Comparison of ENCODE assay signal across 20 cellular contexts in genomic region chr11:125939081-125939521, GRCh38. TPM values are rescaled to one million over a fixed set of nuclear protein-coding genes. Genes with fewer than 3 reads are reported as not detected.
DNase-seq lines count a peak whose midpoint lies in the region; ATAC-seq, FAIRE-seq and TF ChIP-seq lines count a peak whose summit lies in the region.
"Had no signal": no experiment of that assay in that cellular context is flagged by ENCODE, and none has a peak within 500 bp of the region (broad histone marks: within the 10 kb centered on the region; RNA-seq: fewer than 3 reads in every experiment).

No MANE protein-coding gene starts in this region.

- no peak overlapping the region for H4K5ac ChIP-seq in H1 (ENCODE audit: insufficient read length, low read depth, low read length)

- H3K9me3 Mint-ChIP-seq in activated CD8-positive, alpha-beta T cell treated with anti-CD3 and anti-CD28 coated beads, Interleukin-2, amount 10 ng/mL, durations not matched to agents 7 days and 5 days (ENCODE audit: insufficient read depth): peaks cover 4% of the 10 kb centered on the region
- H3K9me3 Mint-ChIP-seq in activated CD8-positive, alpha-beta T cell treated with anti-CD3 and anti-CD28 coated beads for 36 hours: no peaks in the 10 kb centered on the region
- H3K9me3 Mint-ChIP-seq: activated CD4-positive, alpha-beta memory T cell treated with anti-CD3 and anti-CD28 coated beads, Interleukin-2, amount 10 ng/mL, durations not matched to agents 7 days and 5 days; CD8-positive, alpha-beta memory T cell; effector memory CD8-positive, alpha-beta T cell had no signal

- H4K91ac ChIP-seq in H1 (replicated peaks; ENCODE audit: insufficient read length, low read length): peak overlapping the region; percentile 9

- H3K27ac ChIP-seq in H1 (ENCODE audit: low read depth, low read length): no peak overlapping the region
- no peak overlapping the region for H3K27ac ChIP-seq in upper lobe of right lung
- H3K27ac ChIP-seq in ovary: no peak overlapping the region
- H3K27ac ChIP-seq: HL-60 had no signal

- no peak overlapping the region for H3K4me2 ChIP-seq in H1 (ENCODE audit: insufficient read depth in 1 of 2, low read depth in 2 of 2, low read length in 2 of 2)

- H4K20me1 ChIP-seq in H1 (replicated peaks in 1 of 2; ENCODE audit: control insufficient read depth in 1 of 2, insufficient read depth in 2 of 2, low read length in 2 of 2): no peaks in the 10 kb centered on the region

- H3K56ac ChIP-seq in H1 (replicated peaks; ENCODE audit: insufficient read length, low read depth, low read length): no peak overlapping the region

- H3K4ac ChIP-seq in H1 (replicated peaks; ENCODE audit: insufficient read length, low read depth, low read length): no peak overlapping the region

- no peaks in the 10 kb centered on the region for H3K79me2 ChIP-seq in H1 (ENCODE audit: control insufficient read depth in 1 of 2, insufficient read depth in 2 of 2, low read length in 2 of 2)

- no peak for ATAC-seq in activated CD8-positive, alpha-beta T cell treated with anti-CD3 and anti-CD28 coated beads, Interleukin-2, amount 10 ng/mL, durations not matched to agents 7 days and 5 days
- ATAC-seq in activated CD8-positive, alpha-beta T cell treated with anti-CD3 and anti-CD28 coated beads for 36 hours: no peak
- ATAC-seq in upper lobe of right lung (no peak), T-helper 17 cell (no peak), GM18868 (IDR thresholded peaks at IDR 0.05; ENCODE audit: unreplicated experiment) (no peak)
- ATAC-seq: effector memory CD8-positive, alpha-beta T cell; left colon had no signal

- intact Hi-C loops in activated CD8-positive, alpha-beta T cell treated with anti-CD3 and anti-CD28 coated beads for 36 hours (cut with micrococcal nuclease): no loop called here
- intact Hi-C loops in upper lobe of right lung (cut with DNase I) (no loop called here), ovary (cut with DNase I) (no loop called here)

- no peak overlapping the region for H2BK120ac ChIP-seq in H1 (replicated peaks; ENCODE audit: low read depth, low read length)

- H3K27me3 Mint-ChIP-seq in activated CD8-positive, alpha-beta T cell treated with anti-CD3 and anti-CD28 coated beads, Interleukin-2, amount 10 ng/mL, durations not matched to agents 7 days and 5 days (ENCODE audit: low read depth): peaks cover 8% of the 10 kb centered on the region
- H3K27me3 Mint-ChIP-seq in activated CD8-positive, alpha-beta T cell treated with anti-CD3 and anti-CD28 coated beads for 36 hours: no peaks in the 10 kb centered on the region
- peaks cover 12% of the 10 kb centered on the region for H3K27me3 Mint-ChIP-seq in T-helper 17 cell
- H3K27me3 Mint-ChIP-seq: activated CD4-positive, alpha-beta memory T cell treated with anti-CD3 and anti-CD28 coated beads, Interleukin-2, amount 10 ng/mL, durations not matched to agents 7 days and 5 days; CD8-positive, alpha-beta memory T cell had no signal

- DNase-seq in activated CD8-positive, alpha-beta T cell treated with anti-CD3 and anti-CD28 coated beads, Interleukin-2, amount 10 ng/mL, durations not matched to agents 7 days and 5 days: no peak
- DNase-seq in activated CD8-positive, alpha-beta T cell treated with anti-CD3 and anti-CD28 coated beads for 36 hours: no peak
- DNase-seq in H1 (ENCODE audit: low read depth in 1 of 2, low spot score in 2 of 2): peak in 1 of 2 experiments; percentile 42
- DNase-seq in mesenteric fat pad (ENCODE audit: low spot score): peak; percentile 73
- DNase-seq in upper lobe of right lung: peak; percentile 17
- no peak for DNase-seq in ovary
- no peak for DNase-seq in T-helper 17 cell
- DNase-seq: ACHN; activated CD4-positive, alpha-beta memory T cell treated with anti-CD3 and anti-CD28 coated beads, Interleukin-2, amount 10 ng/mL, durations not matched to agents 7 days and 5 days; CD8-positive, alpha-beta memory T cell; central memory CD4-positive, alpha-beta T cell; effector memory CD8-positive, alpha-beta T cell; EL; left colon; stimulated activated CD4-positive, alpha-beta T cell treated with anti-CD3 and anti-CD28 coated beads, Interleukin-15, amount 100 ng/mL, for 24 hours had no signal

- H3K4me1 ChIP-seq in H1 (replicated peaks in 1 of 4; ENCODE audit: control insufficient read depth in 3 of 4, insufficient read depth in 4 of 4, low read length in 3 of 4) (peaks cover 7 to 11% (median 9%) of the 10 kb centered on the region in 4 experiments), upper lobe of right lung (no peaks in the 10 kb centered on the region), ovary (ENCODE audit: insufficient read depth) (peaks cover 4% of the 10 kb centered on the region)

- H2AFZ ChIP-seq in H1 (ENCODE audit: low read length): no peak overlapping the region

- no peak overlapping the region for H2BK5ac ChIP-seq in H1 (ENCODE audit: low read depth, low read length)

- H3K4me1 Mint-ChIP-seq in activated CD8-positive, alpha-beta T cell treated with anti-CD3 and anti-CD28 coated beads, Interleukin-2, amount 10 ng/mL, durations not matched to agents 7 days and 5 days (ENCODE audit: low read depth): peaks cover 15% of the 10 kb centered on the region
- peaks cover 7% of the 10 kb centered on the region for H3K4me1 Mint-ChIP-seq in activated CD8-positive, alpha-beta T cell treated with anti-CD3 and anti-CD28 coated beads for 36 hours (ENCODE audit: low read depth)
- peaks cover 17% of the 10 kb centered on the region for H3K4me1 Mint-ChIP-seq in T-helper 17 cell

- no peaks in the 10 kb centered on the region for H3K23me2 ChIP-seq in H1 (ENCODE audit: low read depth, low read length)

- H3K9me3 ChIP-seq in H1 (ENCODE audit: insufficient read depth in 2 of 2, low read depth in 1 of 2, low read length in 1 of 2) (no peaks in the 10 kb centered on the region), upper lobe of right lung (no peaks in the 10 kb centered on the region), ovary (no peaks in the 10 kb centered on the region), T-helper 17 cell (ENCODE audit: control insufficient read depth, low read length, poor library complexity, severe bottlenecking) (no peaks in the 10 kb centered on the region)

- no peak overlapping the region for H3K4me3 Mint-ChIP-seq in activated CD8-positive, alpha-beta T cell treated with anti-CD3 and anti-CD28 coated beads, Interleukin-2, amount 10 ng/mL, durations not matched to agents 7 days and 5 days
- no peak overlapping the region for H3K4me3 Mint-ChIP-seq in activated CD8-positive, alpha-beta T cell treated with anti-CD3 and anti-CD28 coated beads for 36 hours
- no peak overlapping the region for H3K4me3 Mint-ChIP-seq in T-helper 17 cell
- H3K4me3 Mint-ChIP-seq: activated CD4-positive, alpha-beta memory T cell treated with anti-CD3 and anti-CD28 coated beads, Interleukin-2, amount 10 ng/mL, durations not matched to agents 7 days and 5 days; CD8-positive, alpha-beta memory T cell; effector memory CD8-positive, alpha-beta T cell had no signal

- no peaks in the 10 kb centered on the region for H3K36me3 ChIP-seq in H1 (ENCODE audit: control insufficient read depth in 2 of 4, insufficient read depth in 4 of 4, low read length in 3 of 4)
- no peaks in the 10 kb centered on the region for H3K36me3 ChIP-seq in upper lobe of right lung
- no peaks in the 10 kb centered on the region for H3K36me3 ChIP-seq in ovary

- H2BK15ac ChIP-seq in H1 (ENCODE audit: low read length): no peak overlapping the region

- no peak overlapping the region for H3K14ac ChIP-seq in H1 (ENCODE audit: insufficient read length)

- CTCF ChIA-PET in activated CD8-positive, alpha-beta T cell treated with anti-CD3 and anti-CD28 coated beads, Interleukin-2, amount 10 ng/mL, durations not matched to agents 7 days and 5 days (lab: Charles Lee): interaction anchor here (1.4 to 2.4 kb wide), 2 partner anchors 11 to 255 kb away, joined by 3 to 16 read pairs; no protein-coding TSS in a partner anchor
- CTCF ChIA-PET in activated CD8-positive, alpha-beta T cell treated with anti-CD3 and anti-CD28 coated beads for 36 hours (lab: Charles Lee): interaction anchor here (1.3 to 2.9 kb wide), 2 partner anchors 16 to 255 kb away, joined by 5 to 14 read pairs; no protein-coding TSS in a partner anchor
- CTCF ChIA-PET in H1 (lab: Charles Lee; ENCODE audit: partially characterized antibody): interaction anchor here (0.6 to 8.2 kb wide), 12 partner anchors 9 to 254 kb away, joined by 3 to 76 read pairs (median 6); no protein-coding TSS in a partner anchor

- no peak overlapping the region for H3K18ac ChIP-seq in H1 (ENCODE audit: extremely low read depth, low read length)

- no peak overlapping the region for H2BK20ac ChIP-seq in H1 (ENCODE audit: low read length)

- TF ChIP-seq CTCF in activated CD8-positive, alpha-beta T cell treated with anti-CD3 and anti-CD28 coated beads for 36 hours (IDR thresholded peaks at IDR 0.05): no peak
- no peak for TF ChIP-seq CTCF in H1 (IDR thresholded peaks at IDR 0.05; ENCODE audit: control extremely low read depth in 1 of 3, insufficient read depth in 1 of 3, low read depth in 1 of 3, low read length in 3 of 3)
- no peak for TF ChIP-seq CTCF in upper lobe of right lung (IDR thresholded peaks at IDR 0.05)
- no peak for TF ChIP-seq CTCF in ovary (IDR thresholded peaks at IDR 0.05)

- H3K36me3 Mint-ChIP-seq in activated CD8-positive, alpha-beta T cell treated with anti-CD3 and anti-CD28 coated beads, Interleukin-2, amount 10 ng/mL, durations not matched to agents 7 days and 5 days (ENCODE audit: low read depth): peaks cover 3% of the 10 kb centered on the region
- H3K36me3 Mint-ChIP-seq in activated CD8-positive, alpha-beta T cell treated with anti-CD3 and anti-CD28 coated beads for 36 hours (ENCODE audit: low read depth): no peaks in the 10 kb centered on the region
- H3K36me3 Mint-ChIP-seq in T-helper 17 cell (ENCODE audit: low read depth): no peaks in the 10 kb centered on the region
- H3K36me3 Mint-ChIP-seq: CD8-positive, alpha-beta memory T cell had no signal

- H3K23ac ChIP-seq in H1 (ENCODE audit: insufficient read length): no peak overlapping the region

- FAIRE-seq in H1 (lab: Jason Lieb, UNC): no peak
- FAIRE-seq: K562 had no signal

- no peaks in the 10 kb centered on the region for H3K27me3 ChIP-seq in H1 (replicated peaks in 1 of 4; ENCODE audit: control insufficient read depth in 3 of 4, extremely low read depth in 1 of 4, insufficient read depth in 3 of 4, low read length in 3 of 4)
- H3K27me3 ChIP-seq in upper lobe of right lung: no peaks in the 10 kb centered on the region
- no peaks in the 10 kb centered on the region for H3K27me3 ChIP-seq in ovary

- no peaks in the 10 kb centered on the region for H3K79me1 ChIP-seq in H1 (ENCODE audit: low read depth, low read length)

- 67% methylated on average over 4 of the region's 4 CpGs; no CpG with 5 or more reads in 1 of the 2 experiments for WGBS in H1 (ENCODE audit: extremely low coverage in 1 of 2, insufficient coverage in 1 of 2, insufficient read length in 1 of 2, insufficient replicate concordance in 2 of 2, low coverage in 1 of 2, low lambda C conversion rate in 2 of 2, missing lambda C conversion rate in 1 of 2), 2 experiments
- 25 to 32% (median 31%) methylated on average over 4 of the region's 4 CpGs for WGBS in ovary, 3 donors

- no peak overlapping the region for H3K9ac ChIP-seq in H1 (replicated peaks in 1 of 4; ENCODE audit: extremely low read depth in 1 of 4, low read depth in 3 of 4, low read length in 3 of 4)

- H3K27ac Mint-ChIP-seq in activated CD8-positive, alpha-beta T cell treated with anti-CD3 and anti-CD28 coated beads, Interleukin-2, amount 10 ng/mL, durations not matched to agents 7 days and 5 days: peak overlapping the region; percentile 49
- no peak overlapping the region for H3K27ac Mint-ChIP-seq in activated CD8-positive, alpha-beta T cell treated with anti-CD3 and anti-CD28 coated beads for 36 hours
- H3K27ac Mint-ChIP-seq in T-helper 17 cell: no peak overlapping the region
- H3K27ac Mint-ChIP-seq: activated CD4-positive, alpha-beta memory T cell treated with anti-CD3 and anti-CD28 coated beads, Interleukin-2, amount 10 ng/mL, durations not matched to agents 7 days and 5 days; CD8-positive, alpha-beta memory T cell; effector memory CD8-positive, alpha-beta T cell; progenitor cell of endocrine pancreas had no signal

- no peak for TF ChIP-seq EP300 in H1 (IDR thresholded peaks at IDR 0.05; ENCODE audit: borderline replicate concordance in 1 of 2, low read depth in 2 of 2, low read length in 2 of 2)
- TF ChIP-seq EP300 in ovary (IDR thresholded peaks at IDR 0.05): no peak

- no peak overlapping the region for H2AK5ac ChIP-seq in H1 (ENCODE audit: low read depth, low read length)

- POLR2A ChIA-PET in activated CD8-positive, alpha-beta T cell treated with anti-CD3 and anti-CD28 coated beads, Interleukin-2, amount 10 ng/mL, durations not matched to agents 7 days and 5 days (lab: Charles Lee): no interaction called here
- POLR2A ChIA-PET in activated CD8-positive, alpha-beta T cell treated with anti-CD3 and anti-CD28 coated beads for 36 hours (lab: Charles Lee): no interaction called here
- POLR2A ChIA-PET in H1 (lab: Charles Lee; ENCODE audit: partially characterized antibody): interaction anchor here (0.9 to 1.1 kb wide), 2 partner anchors 10 to 46 kb away, joined by 3 read pairs; no protein-coding TSS in a partner anchor

- H2BK12ac ChIP-seq in H1 (ENCODE audit: low read depth, low read length): 0 out of 2 replicates have a peak overlapping the region, but pooled peaks have one; percentile 60

- TF ChIP-seq POLR2A in H1 (IDR thresholded peaks at IDR 0.05; ENCODE audit: control extremely low read depth in 1 of 2, low read depth in 2 of 2, low read length in 2 of 2): no peak
- no peak for TF ChIP-seq POLR2A in ovary (IDR thresholded peaks at IDR 0.05)

- H3K4me3 ChIP-seq in H1 (ENCODE audit: extremely low read depth in 1 of 4, insufficient read depth in 2 of 4, low read depth in 3 of 4, low read length in 4 of 4) (no peak overlapping the region), upper lobe of right lung (no peak overlapping the region), ovary (no peak overlapping the region)
- H3K4me3 ChIP-seq: K562 had no signal

- no peak overlapping the region for H4K8ac ChIP-seq in H1 (ENCODE audit: extremely low read depth, insufficient read depth, low read length)

- TF ChIP-seq RAD21 in H1 (IDR thresholded peaks at IDR 0.05 in 1 of 2, conservative IDR thresholded peaks at IDR 0.05 in 1 of 2; ENCODE audit: low read depth in 2 of 2, low read length in 2 of 2): no peak

RNA-seq across cellular contexts. Expression of gene VSIG10L2, which starts 6.7 kb away (rescaled TPM):
- not detected for total RNA-seq in activated CD8-positive, alpha-beta T cell treated with anti-CD3 and anti-CD28 coated beads, Interleukin-2, amount 10 ng/mL, durations not matched to agents 7 days and 5 days
- total RNA-seq in activated CD8-positive, alpha-beta T cell treated with anti-CD3 and anti-CD28 coated beads for 36 hours: not detected
- not detected in 2 replicates for total RNA-seq in H1 (2021; fragmentation: NEBNext Ultra II Directional; extraction: Animal tissue kit (Norgen Biotek cat#: 25700))
- polyA plus RNA-seq in H1 (2011; rRNA removed) (not detected in 2 replicates), ovary (under 1 TPM; 0.25 to 0.40 TPM)
- not detected for polyA plus RNA-seq in H1 (2011; cell fraction: cytosol; rRNA removed)
- polyA plus RNA-seq in H1 (2011; cell fraction: nucleus; rRNA removed): not detected
- polyA plus RNA-seq in H1 (2012, experiment 1 of 2): not detected in 4 replicates
- polyA plus RNA-seq in H1 (2012, experiment 2 of 2): not detected
- polyA plus RNA-seq in H1 (2013, experiment 1 of 2): not detected
- not detected for polyA plus RNA-seq in H1 (2013, experiment 2 of 2)
- not detected in 2 replicates for polyA minus RNA-seq in H1 (2011; rRNA and poly(A)+ RNA removed)
- not detected for polyA minus RNA-seq in H1 (2011; cell fraction: cytosol; rRNA and poly(A)+ RNA removed)
- polyA minus RNA-seq in H1 (2011; cell fraction: nucleus; rRNA and poly(A)+ RNA removed): not detected
- total RNA-seq in mesenteric fat pad (not detected), upper lobe of right lung (not detected), ovary (1 to 10 TPM in 3 of 7 donors, under 1 TPM in 4; 0.08 to 3.3 (median 0.97) TPM), T-helper 17 cell (not detected)
- total RNA-seq: activated CD4-positive, alpha-beta memory T cell treated with anti-CD3 and anti-CD28 coated beads, Interleukin-2, amount 10 ng/mL, durations not matched to agents 7 days and 5 days; CD8-positive, alpha-beta memory T cell; K562; left colon; progenitor cell of endocrine pancreas had no signal
- polyA plus RNA-seq: CD8-positive, alpha-beta memory T cell; K562 had no signal

RNA-seq across cellular contexts. Expression of gene DDX25, which starts 34.8 kb away (rescaled TPM):
- total RNA-seq in activated CD8-positive, alpha-beta T cell treated with anti-CD3 and anti-CD28 coated beads, Interleukin-2, amount 10 ng/mL, durations not matched to agents 7 days and 5 days: not detected
- under 1 TPM; 0.43 to 0.54 TPM for total RNA-seq in activated CD8-positive, alpha-beta T cell treated with anti-CD3 and anti-CD28 coated beads for 36 hours
- total RNA-seq in H1 (2021; fragmentation: NEBNext Ultra II Directional; extraction: Animal tissue kit (Norgen Biotek cat#: 25700)): 16.3 and 17.9 TPM in 2 replicates
- polyA plus RNA-seq in H1 (2011; rRNA removed) (12.4 and 17.6 TPM in 2 replicates), ovary (under 1 TPM; 0.51 to 0.88 TPM)
- 20.1 TPM for polyA plus RNA-seq in H1 (2011; cell fraction: cytosol; rRNA removed)
- polyA plus RNA-seq in H1 (2011; cell fraction: nucleus; rRNA removed): 12.2 TPM
- polyA plus RNA-seq in H1 (2012, experiment 1 of 2): 11.4 to 17.1 TPM (median 16.1 TPM) in 4 replicates
- polyA plus RNA-seq in H1 (2012, experiment 2 of 2): 5.5 TPM
- polyA plus RNA-seq in H1 (2013, experiment 1 of 2): 16.5 TPM
- polyA plus RNA-seq in H1 (2013, experiment 2 of 2): 15.8 TPM
- 15.6 and 22.2 TPM in 2 replicates for polyA minus RNA-seq in H1 (2011; rRNA and poly(A)+ RNA removed)
- 6.5 TPM for polyA minus RNA-seq in H1 (2011; cell fraction: cytosol; rRNA and poly(A)+ RNA removed)
- polyA minus RNA-seq in H1 (2011; cell fraction: nucleus; rRNA and poly(A)+ RNA removed): 9.1 TPM
- total RNA-seq in mesenteric fat pad (not detected), upper lobe of right lung (0.46 TPM), ovary (under 1 TPM in 6 of 7 donors, not detected in 1; 0.23 to 0.92 (median 0.56) TPM), T-helper 17 cell (not detected)
- total RNA-seq: activated CD4-positive, alpha-beta memory T cell treated with anti-CD3 and anti-CD28 coated beads, Interleukin-2, amount 10 ng/mL, durations not matched to agents 7 days and 5 days; K562; NCI-H460 had no signal
- polyA plus RNA-seq: CD8-positive, alpha-beta memory T cell; K562 had no signal

RNA-seq across cellular contexts. Expression of gene PUS3, which starts 36.1 kb away (rescaled TPM):
- total RNA-seq in activated CD8-positive, alpha-beta T cell treated with anti-CD3 and anti-CD28 coated beads, Interleukin-2, amount 10 ng/mL, durations not matched to agents 7 days and 5 days: 10 to 100 TPM; 11.9 to 16.0 TPM
- 10 to 100 TPM; 15.4 to 15.5 TPM for total RNA-seq in activated CD8-positive, alpha-beta T cell treated with anti-CD3 and anti-CD28 coated beads for 36 hours
- total RNA-seq in H1 (2021; fragmentation: NEBNext Ultra II Directional; extraction: Animal tissue kit (Norgen Biotek cat#: 25700)): 20.0 and 22.6 TPM in 2 replicates
- polyA plus RNA-seq in H1 (2011; rRNA removed) (4.8 and 8.7 TPM in 2 replicates), ovary (10 to 100 TPM in 1 of 2 donors, 1 to 10 TPM in 1; 6.4 to 16.7 TPM)
- polyA plus RNA-seq in H1 (2011; cell fraction: cytosol; rRNA removed): 9.9 TPM
- polyA plus RNA-seq in H1 (2011; cell fraction: nucleus; rRNA removed): 7.3 TPM
- 18.0 to 36.2 TPM (median 26.7 TPM) in 4 replicates for polyA plus RNA-seq in H1 (2012, experiment 1 of 2)
- 6.0 TPM for polyA plus RNA-seq in H1 (2012, experiment 2 of 2)
- polyA plus RNA-seq in H1 (2013, experiment 1 of 2): 30.4 TPM
- 32.4 TPM for polyA plus RNA-seq in H1 (2013, experiment 2 of 2)
- 15.7 and 21.0 TPM in 2 replicates for polyA minus RNA-seq in H1 (2011; rRNA and poly(A)+ RNA removed)
- 5.9 TPM for polyA minus RNA-seq in H1 (2011; cell fraction: cytosol; rRNA and poly(A)+ RNA removed)
- polyA minus RNA-seq in H1 (2011; cell fraction: nucleus; rRNA and poly(A)+ RNA removed): 16.9 TPM
- total RNA-seq in mesenteric fat pad (12.1 TPM), upper lobe of right lung (11.1 TPM), ovary (10 to 100 TPM in 2 of 7 donors, 1 to 10 TPM in 5; 3.8 to 13.1 (median 8.9) TPM), T-helper 17 cell (1 to 10 TPM; 3.5 to 4.1 TPM)

RNA-seq across cellular contexts. Expression of gene HYLS1, which starts 51.6 kb away (rescaled TPM):
- 10 to 100 TPM; 11.1 to 11.7 TPM for total RNA-seq in activated CD8-positive, alpha-beta T cell treated with anti-CD3 and anti-CD28 coated beads, Interleukin-2, amount 10 ng/mL, durations not matched to agents 7 days and 5 days
- total RNA-seq in activated CD8-positive, alpha-beta T cell treated with anti-CD3 and anti-CD28 coated beads for 36 hours: 1 to 10 TPM; 4.6 to 5.2 TPM
- 11.6 and 12.6 TPM in 2 replicates for total RNA-seq in H1 (2021; fragmentation: NEBNext Ultra II Directional; extraction: Animal tissue kit (Norgen Biotek cat#: 25700))
- 2.3 and 5.1 TPM in 2 replicates for polyA plus RNA-seq in H1 (2011; rRNA removed)
- 5.5 TPM for polyA plus RNA-seq in H1 (2011; cell fraction: cytosol; rRNA removed)
- polyA plus RNA-seq in H1 (2011; cell fraction: nucleus; rRNA removed): 2.4 TPM
- 7.5 to 11.5 TPM (median 7.9 TPM) in 4 replicates for polyA plus RNA-seq in H1 (2012, experiment 1 of 2)
- polyA plus RNA-seq in H1 (2012, experiment 2 of 2): 1.6 TPM
- polyA plus RNA-seq in H1 (2013, experiment 1 of 2): 7.1 TPM
- 7.6 TPM for polyA plus RNA-seq in H1 (2013, experiment 2 of 2)
- polyA minus RNA-seq in H1 (2011; rRNA and poly(A)+ RNA removed): 6.1 and 6.9 TPM in 2 replicates
- polyA minus RNA-seq in H1 (2011; cell fraction: cytosol; rRNA and poly(A)+ RNA removed): 4.6 TPM
- 4.4 TPM for polyA minus RNA-seq in H1 (2011; cell fraction: nucleus; rRNA and poly(A)+ RNA removed)
- total RNA-seq in mesenteric fat pad: 3.7 TPM
- 3.2 TPM for total RNA-seq in upper lobe of right lung
- total RNA-seq in ovary: 1 to 10 TPM; 2.2 to 5.5 (median 4.5) TPM
- 1 to 10 TPM; 3.0 to 8.8 TPM for polyA plus RNA-seq in ovary
- 1 to 10 TPM; 3.3 to 3.9 TPM for total RNA-seq in T-helper 17 cell

Comparison
In these comparisons a context has a peak if more than half of its experiments do, and no peak if none do; other contexts are left out.
1. DNase-seq: peak in mesenteric fat pad (single experiment) and upper lobe of right lung (single experiment); none in activated CD8-positive, alpha-beta T cell treated with anti-CD3 and anti-CD28 coated beads, Interleukin-2, amount 10 ng/mL, durations not matched to agents 7 days and 5 days (single experiment), activated CD8-positive, alpha-beta T cell treated with anti-CD3 and anti-CD28 coated beads for 36 hours (single experiment), ovary (0 of 5) and T-helper 17 cell (0 of 3).